In the genomic region with DNA sequence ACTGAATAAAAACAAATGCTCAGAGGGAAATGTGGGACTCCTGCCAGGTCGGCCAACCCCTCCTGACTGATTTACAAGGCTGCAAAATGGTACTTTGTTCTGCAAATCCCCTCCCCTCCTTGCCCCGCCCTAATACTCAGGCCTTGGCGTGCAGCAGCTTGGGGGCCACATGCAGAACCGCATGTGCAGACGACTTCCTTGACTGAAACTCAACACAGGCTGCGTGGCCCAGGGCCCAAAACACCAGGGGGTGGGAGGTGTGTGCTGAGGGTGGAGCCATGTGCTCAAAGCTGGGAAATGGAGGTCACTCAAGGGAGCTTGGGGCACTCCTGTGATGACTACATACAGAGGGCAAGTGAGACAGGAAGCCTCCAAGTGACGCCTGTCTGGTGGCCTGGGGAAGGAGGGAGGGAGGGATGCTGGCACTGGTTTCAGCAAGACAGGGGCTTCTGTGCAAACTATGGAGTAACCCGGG, we compare ENCODE assay signal across 8 cellular contexts.
A peak's percentile ranks its signal among the peaks of the same experiment; 100 is the strongest.
DNase-seq lines count a peak whose midpoint lies in the region; ATAC-seq, FAIRE-seq and TF ChIP-seq lines count a peak whose summit lies in the region.

No MANE protein-coding gene starts in this region.

- dilution Hi-C loops in endothelial cell of umbilical vein (cut with MboI; ENCODE audit: extremely low pct_ligation_motif_present, low sequenced_read_pairs): no loop called here

- no peaks in the 10 kb centered on the region for H3K27me3 Mint-ChIP-seq in natural killer cell treated with Interleukin-12 subunit alpha and Interleukin-12 subunit beta and Interleukin-15 and Interleukin-18, amount 100 ng/mL, for 72 hours

- H3K36me3 ChIP-seq in endothelial cell of umbilical vein (ENCODE audit: control insufficient read depth in 2 of 2, extremely low read depth in 1 of 2, insufficient read depth in 2 of 2, low read length in 2 of 2): no peaks in the 10 kb centered on the region
- H3K36me3 ChIP-seq in Karpas-422 (ENCODE audit: insufficient read depth, low read length): no peaks in the 10 kb centered on the region

- peak overlapping the region; percentile 28 for H3K4me3 Mint-ChIP-seq in natural killer cell treated with Interleukin-12 subunit alpha and Interleukin-12 subunit beta and Interleukin-15 and Interleukin-18, amount 100 ng/mL, for 72 hours

- DNase-seq in GM12891 (ENCODE audit: insufficient read length, low spot score) (peak; percentile 59), NCI-H2081 (lab: John Stamatoyannopoulos, UW) (peak; percentile 78 to 83), endothelial cell of umbilical vein (ENCODE audit: low read depth, low spot score) (peak; percentile 65), Karpas-422 (no peak)
- DNase-seq in activated CD8-positive, alpha-beta memory T cell treated with anti-CD3 and anti-CD28 coated beads for 4 hours (ENCODE audit: low read depth in 2 of 2): peak; percentile 18 to 24
- DNase-seq in natural killer cell treated with Interleukin-12 subunit alpha and Interleukin-12 subunit beta and Interleukin-15 and Interleukin-18, amount 100 ng/mL, for 72 hours (ENCODE audit: low spot score): peak; percentile 83
- DNase-seq in stimulated activated naive CD4-positive, alpha-beta T cell (lab: John Stamatoyannopoulos, UW): peak; percentile 42 to 71 (median 55)

- H3K4me3 ChIP-seq in endothelial cell of umbilical vein (replicated peaks in 1 of 3; ENCODE audit: insufficient read depth in 1 of 3, low read depth in 1 of 3, low read length in 3 of 3) (no peak overlapping the region), Karpas-422 (ENCODE audit: low read length) (no peak overlapping the region)

- POLR2A ChIA-PET in endothelial cell of umbilical vein (lab: Charles Lee): no interaction called here

- H4K20me1 ChIP-seq in endothelial cell of umbilical vein (replicated peaks; ENCODE audit: control insufficient read depth, extremely low read depth, insufficient read depth, low read length): no peaks in the 10 kb centered on the region
- H4K20me1 ChIP-seq in Karpas-422 (ENCODE audit: insufficient read depth, low read depth, low read length): no peaks in the 10 kb centered on the region

- H3K27me3 ChIP-seq in endothelial cell of umbilical vein (ENCODE audit: control insufficient read depth in 2 of 2, insufficient read depth in 2 of 2, low read length in 2 of 2) (no peaks in the 10 kb centered on the region), Karpas-422 (ENCODE audit: low read length) (no peaks in the 10 kb centered on the region)

- ATAC-seq in natural killer cell treated with Interleukin-12 subunit alpha and Interleukin-12 subunit beta and Interleukin-15 and Interleukin-18, amount 100 ng/mL, for 72 hours: peak; percentile 89 to 93
- no peak for ATAC-seq in GM19397 (IDR thresholded peaks at IDR 0.05; ENCODE audit: unreplicated experiment)

- BruUV-seq in endothelial cell of umbilical vein (replicated peaks; lab: Mats Ljungman, UMichigan): no TSS peak

- H3K79me2 ChIP-seq in endothelial cell of umbilical vein (ENCODE audit: control insufficient read depth, insufficient read depth, low read length) (peaks cover 24% of the 10 kb centered on the region), Karpas-422 (ENCODE audit: low read length) (no peaks in the 10 kb centered on the region)

- H3K4me2 ChIP-seq in endothelial cell of umbilical vein (ENCODE audit: insufficient read depth, low read length) (no peak overlapping the region), Karpas-422 (ENCODE audit: low read depth, low read length, poor library complexity, severe bottlenecking) (no peak overlapping the region)

- H3K9ac ChIP-seq in endothelial cell of umbilical vein (replicated peaks; ENCODE audit: extremely low read depth, insufficient read depth, low read length) (no peak overlapping the region), Karpas-422 (ENCODE audit: low read length) (no peak overlapping the region)

- no peaks in the 10 kb centered on the region for H3K9me2 ChIP-seq in Karpas-422 (replicated peaks; ENCODE audit: insufficient read depth, low read length)

- H3K36me3 Mint-ChIP-seq in natural killer cell treated with Interleukin-12 subunit alpha and Interleukin-12 subunit beta and Interleukin-15 and Interleukin-18, amount 100 ng/mL, for 72 hours: no peaks in the 10 kb centered on the region

- FAIRE-seq in GM12891 (lab: Jason Lieb, UNC): peak; percentile 73
- peak; percentile 82 for FAIRE-seq in endothelial cell of umbilical vein (lab: Jason Lieb, UNC)

- H3K9me3 Mint-ChIP-seq in natural killer cell treated with Interleukin-12 subunit alpha and Interleukin-12 subunit beta and Interleukin-15 and Interleukin-18, amount 100 ng/mL, for 72 hours: no peaks in the 10 kb centered on the region

- no peaks in the 10 kb centered on the region for H3K9me1 ChIP-seq in endothelial cell of umbilical vein (replicated peaks; ENCODE audit: control insufficient read depth, extremely low read depth, insufficient read depth, low read length)

- TF ChIP-seq CTCF in endothelial cell of umbilical vein (IDR thresholded peaks at IDR 0.05; ENCODE audit: extremely low read depth in 1 of 2, insufficient read depth in 1 of 2, low read depth in 1 of 2, low read length in 2 of 2): no peak

- peaks cover 78 to 81% of the 10 kb centered on the region in 2 donors for H3K4me1 Mint-ChIP-seq in natural killer cell treated with Interleukin-12 subunit alpha and Interleukin-12 subunit beta and Interleukin-15 and Interleukin-18, amount 100 ng/mL, for 72 hours (ENCODE audit: low read depth in 2 of 2)

- CTCF ChIA-PET in endothelial cell of umbilical vein (lab: Charles Lee): interaction anchor here (0.6 kb wide), 1 partner anchor 119 kb away, joined by 3 read pairs; a partner anchor contains a TSS

- intact Hi-C loops in endothelial cell of umbilical vein (cut with micrococcal nuclease): no loop called here

- H3K9me3 ChIP-seq in endothelial cell of umbilical vein (replicated peaks; ENCODE audit: control insufficient read depth, insufficient read depth, low read length) (no peaks in the 10 kb centered on the region), Karpas-422 (ENCODE audit: low read length) (no peaks in the 10 kb centered on the region)

- H2AFZ ChIP-seq in endothelial cell of umbilical vein (ENCODE audit: low read depth, low read length) (no peak overlapping the region), Karpas-422 (ENCODE audit: low read length) (no peak overlapping the region)

- peak overlapping the region; percentile 91 to 92 for H3K27ac Mint-ChIP-seq in natural killer cell treated with Interleukin-12 subunit alpha and Interleukin-12 subunit beta and Interleukin-15 and Interleukin-18, amount 100 ng/mL, for 72 hours

- peak overlapping the region; percentile 65 for H3K27ac ChIP-seq in endothelial cell of umbilical vein (ENCODE audit: insufficient read depth, low read depth, low read length)
- no peak overlapping the region for H3K27ac ChIP-seq in Karpas-422 (ENCODE audit: low read length)

- H3K4me1 ChIP-seq in endothelial cell of umbilical vein (ENCODE audit: control insufficient read depth, extremely low read depth, insufficient read depth, low read length) (peaks cover 11% of the 10 kb centered on the region), Karpas-422 (ENCODE audit: low read length) (no peaks in the 10 kb centered on the region)

- TF ChIP-seq POLR2A in GM12891 (IDR thresholded peaks at IDR 0.05; ENCODE audit: low read depth, low read length) (no peak), endothelial cell of umbilical vein (IDR thresholded peaks at IDR 0.05; ENCODE audit: low read depth, low read length) (no peak)

TF ChIP-seq in GM12891, 5 proteins besides CTCF, POLR2A, EP300 and RAD21:
- TF ChIP-seq PAX5 (IDR thresholded peaks at IDR 0.05; ENCODE audit: insufficient read depth, low read length, severe bottlenecking) (no peak), TAF1 (IDR thresholded peaks at IDR 0.05; ENCODE audit: low read depth, low read length) (no peak), POU2F2 (IDR thresholded peaks at IDR 0.05; ENCODE audit: low read depth, low read length) (no peak), SPI1 (IDR thresholded peaks at IDR 0.05; ENCODE audit: low read depth, low read length) (no peak), POLR2AphosphoS5 (IDR thresholded peaks at IDR 0.05; ENCODE audit: low read depth, low read length) (no peak)

TF ChIP-seq in endothelial cell of umbilical vein, 7 proteins besides CTCF, POLR2A, EP300 and RAD21:
- TF ChIP-seq, protein P1, sequence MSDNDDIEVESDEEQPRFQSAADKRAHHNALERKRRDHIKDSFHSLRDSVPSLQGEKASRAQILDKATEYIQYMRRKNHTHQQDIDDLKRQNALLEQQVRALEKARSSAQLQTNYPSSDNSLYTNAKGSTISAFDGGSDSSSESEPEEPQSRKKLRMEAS (IDR thresholded peaks at IDR 0.05; ENCODE audit: insufficient read depth, insufficient read length): peak; percentile 35
- no peak for TF ChIP-seq GATA2 (IDR thresholded peaks at IDR 0.05; ENCODE audit: insufficient read depth, insufficient read length, low read depth, low read length)
